In genomic region chr9:109799141-109799540, GRCh38 we compare ENCODE assay signal across 30 cellular contexts. TPM values are rescaled to one million over a fixed set of nuclear protein-coding genes. Genes with fewer than 3 reads are reported as not detected.
A peak's percentile ranks its signal among the peaks of the same experiment; 100 is the strongest.
DNase-seq lines count a peak whose midpoint lies in the region; ATAC-seq and TF ChIP-seq lines count a peak whose summit lies in the region.
"Had no signal": no experiment of that assay in that cellular context is flagged by ENCODE, and none has a peak within 500 bp of the region (broad histone marks: within the 10 kb centered on the region; RNA-seq: fewer than 3 reads in every experiment).

No MANE protein-coding gene starts in this region.

- peaks cover 3% of the 10 kb centered on the region for H4K20me1 ChIP-seq in osteoblast (ENCODE audit: insufficient read depth, low read length)

- H3K27ac Mint-ChIP-seq in chondrocyte (ENCODE audit: unreplicated experiment) (peak overlapping the region; percentile 94), endothelial cell (ENCODE audit: unreplicated experiment) (no peak overlapping the region)
- H3K27ac Mint-ChIP-seq: activated CD4-positive, alpha-beta T cell treated with anti-CD3 and anti-CD28 coated beads for 36 hours; activated naive CD8-positive, alpha-beta T cell treated with anti-CD3 and anti-CD28 coated beads, Interleukin-2, amount 50 U/mL, for 24 hours; brain; CD4-positive, alpha-beta T cell; mesothelial cell of epicardium; natural killer cell; T-helper 17 cell had no signal

- peaks cover 0 to 85% (median 34%) of the 10 kb centered on the region in 12 donors for H3K4me1 ChIP-seq in heart left ventricle
- peaks cover 12% of the 10 kb centered on the region for H3K4me1 ChIP-seq in right cardiac atrium (ENCODE audit: control insufficient read depth, insufficient read depth, low read length)
- peaks cover 25% of the 10 kb centered on the region for H3K4me1 ChIP-seq in osteoblast (ENCODE audit: insufficient read depth, low read length)
- H3K4me1 ChIP-seq in vagina: peaks cover 3% of the 10 kb centered on the region
- H3K4me1 ChIP-seq in suprapubic skin: peaks cover under 1% of the 10 kb centered on the region
- H3K4me1 ChIP-seq: foreskin keratinocyte had no signal

- H3K27me3 Mint-ChIP-seq in chondrocyte (ENCODE audit: low read depth) (no peaks in the 10 kb centered on the region), endothelial cell (ENCODE audit: unreplicated experiment) (no peaks in the 10 kb centered on the region)
- H3K27me3 Mint-ChIP-seq: activated naive CD8-positive, alpha-beta T cell treated with anti-CD3 and anti-CD28 coated beads, Interleukin-2, amount 50 U/mL, for 24 hours had no signal

- H3K4me1 Mint-ChIP-seq in chondrocyte (ENCODE audit: low read depth) (peaks cover 40% of the 10 kb centered on the region), endothelial cell (ENCODE audit: unreplicated experiment) (no peaks in the 10 kb centered on the region)
- H3K4me1 Mint-ChIP-seq: activated CD4-positive, alpha-beta T cell treated with anti-CD3 and anti-CD28 coated beads for 36 hours; activated naive CD8-positive, alpha-beta T cell treated with anti-CD3 and anti-CD28 coated beads, Interleukin-2, amount 50 U/mL, for 24 hours; brain; natural killer cell had no signal

- H3K4me3 Mint-ChIP-seq in chondrocyte (ENCODE audit: unreplicated experiment) (no peak overlapping the region), endothelial cell (ENCODE audit: unreplicated experiment) (no peak overlapping the region)
- H3K4me3 Mint-ChIP-seq: activated CD4-positive, alpha-beta T cell treated with anti-CD3 and anti-CD28 coated beads for 36 hours; activated naive CD8-positive, alpha-beta T cell treated with anti-CD3 and anti-CD28 coated beads, Interleukin-2, amount 50 U/mL, for 24 hours; brain; CD4-positive, alpha-beta T cell; mesothelial cell of epicardium; natural killer cell; T-helper 17 cell had no signal

- H3K9me3 ChIP-seq in heart left ventricle (no peaks in the 10 kb centered on the region), right cardiac atrium (ENCODE audit: control insufficient read depth, low read length) (no peaks in the 10 kb centered on the region), osteoblast (ENCODE audit: low read depth, low read length) (no peaks in the 10 kb centered on the region), vagina (no peaks in the 10 kb centered on the region), suprapubic skin (no peaks in the 10 kb centered on the region)
- H3K9me3 ChIP-seq: ovary had no signal

- TF ChIP-seq POLR2A in heart left ventricle (IDR thresholded peaks at IDR 0.05) (no peak), vagina (IDR thresholded peaks at IDR 0.05) (no peak), suprapubic skin (IDR thresholded peaks at IDR 0.05) (no peak)

- H3K9me3 Mint-ChIP-seq in chondrocyte (ENCODE audit: low read depth) (no peaks in the 10 kb centered on the region), endothelial cell (ENCODE audit: unreplicated experiment) (no peaks in the 10 kb centered on the region)
- H3K9me3 Mint-ChIP-seq: activated naive CD8-positive, alpha-beta T cell treated with anti-CD3 and anti-CD28 coated beads, Interleukin-2, amount 50 U/mL, for 24 hours; CD4-positive, alpha-beta T cell; mesothelial cell of epicardium; natural killer cell had no signal

- TF ChIP-seq EP300 in suprapubic skin (IDR thresholded peaks at IDR 0.05): no peak

- no peaks in the 10 kb centered on the region for H3K36me3 ChIP-seq in heart left ventricle
- H3K36me3 ChIP-seq in osteoblast (ENCODE audit: insufficient read depth, low read length): no peaks in the 10 kb centered on the region
- H3K36me3 ChIP-seq in vagina: no peaks in the 10 kb centered on the region
- H3K36me3 ChIP-seq in suprapubic skin: no peaks in the 10 kb centered on the region
- H3K36me3 ChIP-seq: ovary had no signal

- no peak for TF ChIP-seq CTCF in heart left ventricle (IDR thresholded peaks at IDR 0.05)
- TF ChIP-seq CTCF in chondrocyte (IDR thresholded peaks at IDR 0.05): no peak
- TF ChIP-seq CTCF in osteoblast (IDR thresholded peaks at IDR 0.05; ENCODE audit: extremely low read depth, low read depth, low read length): no peak
- no peak for TF ChIP-seq CTCF in vagina (IDR thresholded peaks at IDR 0.05)
- TF ChIP-seq CTCF in endothelial cell (IDR thresholded peaks at IDR 0.05; ENCODE audit: unreplicated experiment): no peak
- TF ChIP-seq CTCF in suprapubic skin (IDR thresholded peaks at IDR 0.05): no peak

- H3K36me3 Mint-ChIP-seq in chondrocyte (ENCODE audit: low read depth) (no peaks in the 10 kb centered on the region), endothelial cell (ENCODE audit: low read depth, unreplicated experiment) (no peaks in the 10 kb centered on the region)
- H3K36me3 Mint-ChIP-seq: brain, mesothelial cell of epicardium, natural killer cell had no signal

- H2AFZ ChIP-seq in osteoblast (ENCODE audit: low read length): no peak overlapping the region
- H2AFZ ChIP-seq: hepatocyte had no signal

- DNase-seq in heart left ventricle (no peak), right cardiac atrium (no peak), chondrocyte (ENCODE audit: low spot score) (no peak), osteoblast (ENCODE audit: insufficient read length, low spot score, missing footprints) (no peak), vagina (ENCODE audit: extremely low spot score in 2 of 2) (no peak), endothelial cell (ENCODE audit: low spot score) (no peak), suprapubic skin (ENCODE audit: low spot score in 2 of 2) (no peak), NCI-H1417 (lab: John Stamatoyannopoulos, UW) (no peak)
- DNase-seq: activated CD4-positive, alpha-beta T cell treated with anti-CD3 and anti-CD28 coated beads for 36 hours; activated effector memory CD4-positive, alpha-beta T cell treated with Interleukin-2 at 50 U/mL for 16 hours; activated naive CD8-positive, alpha-beta T cell treated with anti-CD3 and anti-CD28 coated beads, Interleukin-2, amount 50 U/mL, for 24 hours; activated T-cell treated with anti-CD3 and anti-CD28 coated beads for 4 hours; CD4-positive, alpha-beta T cell; effector CD8-positive, alpha-beta T cell; left colon; natural killer cell; NCI-H1436; NCI-H345; NCI-H82; ovary; RPMI8226; stimulated activated CD4-positive, alpha-beta T cell treated with anti-CD3 and anti-CD28 coated beads, Interleukin-2, amount 100 ng/mL, for 48 hours; T-helper 17 cell had no signal

- ATAC-seq in heart left ventricle: no peak
- no peak for ATAC-seq in right cardiac atrium
- ATAC-seq: activated CD4-positive, alpha-beta T cell treated with anti-CD3 and anti-CD28 coated beads for 36 hours; activated naive CD8-positive, alpha-beta T cell treated with anti-CD3 and anti-CD28 coated beads, Interleukin-2, amount 50 U/mL, for 24 hours; GM12878; HCT116; left colon; natural killer cell; T-helper 17 cell had no signal

- H3K27me3 ChIP-seq in heart left ventricle (no peaks in the 10 kb centered on the region), right cardiac atrium (ENCODE audit: control insufficient read depth, insufficient read depth) (no peaks in the 10 kb centered on the region), osteoblast (ENCODE audit: insufficient read depth, low read length) (no peaks in the 10 kb centered on the region), vagina (no peaks in the 10 kb centered on the region), suprapubic skin (no peaks in the 10 kb centered on the region)
- H3K27me3 ChIP-seq: foreskin keratinocyte, hepatocyte, ovary had no signal

- intact Hi-C loops in heart left ventricle (cut with DNase I) (no loop called here), right cardiac atrium (cut with DNase I) (no loop called here), vagina (cut with DNase I) (no loop called here)

- H3K4me3 ChIP-seq in heart left ventricle (no peak overlapping the region), right cardiac atrium (ENCODE audit: low read length) (no peak overlapping the region), osteoblast (ENCODE audit: insufficient read depth, low read length) (no peak overlapping the region), vagina (no peak overlapping the region), suprapubic skin (no peak overlapping the region)
- H3K4me3 ChIP-seq: GM12878, hepatocyte, ovary, SK-N-MC had no signal

- H3K79me2 ChIP-seq in osteoblast (ENCODE audit: insufficient read depth, low read length): peaks cover 85% of the 10 kb centered on the region
- H3K79me2 ChIP-seq: hepatocyte had no signal

- H3K27ac ChIP-seq in heart left ventricle (peak overlapping the region in 11 of 12 donors; percentile 2 to 67 (median 58)), right cardiac atrium (ENCODE audit: low read length) (no peak overlapping the region), osteoblast (ENCODE audit: low read depth, low read length) (peak overlapping the region; percentile 90), vagina (peak overlapping the region; percentile 32), suprapubic skin (no peak overlapping the region)
- H3K27ac ChIP-seq: foreskin keratinocyte, hepatocyte, ovary, SK-N-MC had no signal

- WGBS in heart left ventricle, 4 donors: 70 to 83% (median 76%) methylated on average over 3 of the region's 3 CpGs
- WGBS in right cardiac atrium: 79% methylated on average over 3 of the region's 3 CpGs
- WGBS in suprapubic skin: 94% methylated on average over 3 of the region's 3 CpGs

- H3K4me2 ChIP-seq in osteoblast (ENCODE audit: insufficient read depth, low read length): peak overlapping the region; percentile 28
- H3K4me2 ChIP-seq: hepatocyte had no signal

RNA-seq across cellular contexts. Expression of gene PALM2AKAP2, which starts 19.1 kb away (rescaled TPM):
- total RNA-seq in heart left ventricle: 100 to 1,000 TPM in 2 of 9 donors, 10 to 100 TPM in 7; 38.7 to 132 (median 83.9) TPM
- 10 to 100 TPM in 1 of 2 donors, 1 to 10 TPM in 1; 4.1 to 18.2 TPM for polyA plus RNA-seq in heart left ventricle
- total RNA-seq in right cardiac atrium: 100 to 1,000 TPM in 1 of 4 donors, 10 to 100 TPM in 3; 82.5 to 130 (median 86.2) TPM
- polyA plus RNA-seq in right cardiac atrium: 7.6 TPM
- 43.7 to 52.7 TPM (median 46.3 TPM) in 3 replicates for total RNA-seq in chondrocyte
- total RNA-seq in osteoblast: 19.4 and 25.3 TPM in 2 replicates
- total RNA-seq in vagina: 7.9 TPM
- total RNA-seq in endothelial cell (ENCODE audit: unreplicated experiment): 1.2 TPM
- 1 to 10 TPM in 3 of 4 donors, under 1 TPM in 1; 0.30 to 2.5 (median 1.9) TPM for total RNA-seq in suprapubic skin
- total RNA-seq: CD4-positive, alpha-beta T cell; GM12878; natural killer cell; T-helper 17 cell had no signal
- polyA plus RNA-seq: foreskin keratinocyte had no signal

Comparison
In these comparisons a context has a peak if more than half of its experiments do, and no peak if none do; other contexts are left out.
1. H3K27ac ChIP-seq: peak in heart left ventricle (11 of 12), osteoblast (single experiment) and vagina (single experiment); none in right cardiac atrium (single experiment) and suprapubic skin (single experiment).